Comparison of ENCODE assay signal across 8 cellular contexts in the genomic region with DNA sequence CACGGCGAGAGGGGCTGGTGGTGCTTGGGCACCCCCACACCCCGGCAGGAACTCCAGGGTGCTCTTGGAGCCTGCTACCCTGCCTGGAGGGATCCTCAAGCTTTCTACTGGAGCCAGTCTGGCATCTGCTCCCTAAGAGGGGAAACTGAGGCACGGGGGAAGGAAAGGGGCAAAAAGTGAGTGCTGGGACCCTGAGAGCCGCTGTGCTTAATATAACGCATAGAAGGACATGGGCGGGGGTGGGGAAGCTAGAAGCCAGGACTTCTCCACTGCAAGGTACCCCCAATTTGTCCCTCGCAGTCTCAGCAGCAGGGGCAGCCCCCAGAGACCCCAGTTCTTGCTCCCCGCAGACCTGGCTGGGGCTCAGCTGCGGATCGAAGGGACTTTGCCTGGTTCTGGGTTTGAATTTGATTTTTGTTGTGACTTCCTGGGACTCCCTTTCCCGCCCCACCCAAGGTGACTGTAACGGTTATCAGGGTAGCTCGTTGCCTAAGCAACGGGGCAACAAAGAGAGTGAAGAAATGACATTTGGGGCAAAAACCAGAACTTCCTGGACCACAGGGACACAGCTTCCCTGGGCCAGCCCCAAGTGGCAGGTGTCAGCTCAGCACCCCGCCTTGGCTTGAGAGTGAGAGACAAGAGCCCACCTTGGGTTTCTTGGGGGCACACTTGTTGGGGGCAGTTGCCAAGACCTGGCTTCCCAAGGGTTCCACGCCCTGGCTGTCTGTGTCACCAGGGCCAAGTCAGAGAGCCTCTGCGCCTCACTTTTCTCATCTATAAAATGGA. TPM values are rescaled to one million over a fixed set of nuclear protein-coding genes. Genes with fewer than 3 reads are reported as not detected.
DNase-seq lines count a peak whose midpoint lies in the region; ATAC-seq lines count a peak whose summit lies in the region.

No MANE protein-coding gene starts in this region.

- POLR2A ChIA-PET in activated CD4-positive, alpha-beta T cell treated with anti-CD3 and anti-CD28 coated beads for 36 hours (lab: Charles Lee): interaction anchor here (0.6 to 6.5 kb wide), 10 partner anchors 10 to 395 kb away, joined by 3 to 96 read pairs (median 8); no protein-coding TSS in a partner anchor

- H3K4me1 ChIP-seq in effector memory CD4-positive, alpha-beta T cell (ENCODE audit: control insufficient read depth, insufficient read depth, low read length, poor library complexity, severe bottlenecking): peaks cover 41% of the 10 kb centered on the region
- H3K4me1 ChIP-seq in urinary bladder (ENCODE audit: insufficient read depth): peaks cover 2% of the 10 kb centered on the region

- peaks cover 0 to 2% (median 0%) of the 10 kb centered on the region in 3 donors for H3K9me3 Mint-ChIP-seq in IgD-negative memory B cell
- H3K9me3 Mint-ChIP-seq in activated CD4-positive, alpha-beta T cell treated with anti-CD3 and anti-CD28 coated beads for 36 hours (ENCODE audit: low read depth): no peaks in the 10 kb centered on the region
- H3K9me3 Mint-ChIP-seq in naive B cell: peaks cover 0 to 2% (median 0%) of the 10 kb centered on the region in 7 donors

- H3K27ac Mint-ChIP-seq in IgD-negative memory B cell (peak overlapping the region; percentile 96 to 99 (median 99)), naive B cell (peak overlapping the region; percentile 92 to 99 (median 98))
- peak overlapping the region; percentile 96 for H3K27ac Mint-ChIP-seq in activated CD4-positive, alpha-beta T cell treated with anti-CD3 and anti-CD28 coated beads for 36 hours

- peaks cover 4% of the 10 kb centered on the region for H3K36me3 ChIP-seq in effector memory CD4-positive, alpha-beta T cell (ENCODE audit: control insufficient read depth, insufficient read depth, low read length)
- H3K36me3 ChIP-seq in urinary bladder (ENCODE audit: insufficient read depth): no peaks in the 10 kb centered on the region

- H3K4me3 Mint-ChIP-seq in IgD-negative memory B cell (peak overlapping the region; percentile 90 to 99 (median 96)), naive B cell (peak overlapping the region; percentile 71 to 97 (median 94))
- peak overlapping the region; percentile 92 for H3K4me3 Mint-ChIP-seq in activated CD4-positive, alpha-beta T cell treated with anti-CD3 and anti-CD28 coated beads for 36 hours

- H3K4me1 Mint-ChIP-seq in IgD-negative memory B cell: peaks cover 37 to 44% (median 38%) of the 10 kb centered on the region in 3 donors
- peaks cover 44% of the 10 kb centered on the region for H3K4me1 Mint-ChIP-seq in activated CD4-positive, alpha-beta T cell treated with anti-CD3 and anti-CD28 coated beads for 36 hours
- H3K4me1 Mint-ChIP-seq in naive B cell: peaks cover 42 to 72% (median 71%) of the 10 kb centered on the region in 3 donors

- H3K27me3 Mint-ChIP-seq in IgD-negative memory B cell: peaks cover 2% of the 10 kb centered on the region
- H3K27me3 Mint-ChIP-seq in activated CD4-positive, alpha-beta T cell treated with anti-CD3 and anti-CD28 coated beads for 36 hours: no peaks in the 10 kb centered on the region
- H3K27me3 Mint-ChIP-seq in naive B cell: no peaks in the 10 kb centered on the region

- H3K9me3 ChIP-seq in effector memory CD4-positive, alpha-beta T cell (ENCODE audit: control insufficient read depth, low read length): no peaks in the 10 kb centered on the region

- no peaks in the 10 kb centered on the region for H3K27me3 ChIP-seq in effector memory CD4-positive, alpha-beta T cell (replicated peaks; ENCODE audit: control insufficient read depth, insufficient read depth, low read length, poor library complexity, severe bottlenecking)

- peak overlapping the region; percentile 99 for H3K4me3 ChIP-seq in effector memory CD4-positive, alpha-beta T cell (ENCODE audit: insufficient read depth, low read depth, low read length, poor library complexity, severe bottlenecking)
- peak overlapping the region; percentile 52 for H3K4me3 ChIP-seq in urinary bladder (ENCODE audit: low read depth, low read length)

- DNase-seq in AG08396 (ENCODE audit: low spot score) (peak; percentile 52), naive B cell (peak; percentile 79), HuH-7.5 (ENCODE audit: low spot score) (no peak)
- peak; percentile 87 for DNase-seq in activated CD4-positive, alpha-beta T cell treated with anti-CD3 and anti-CD28 coated beads for 36 hours
- DNase-seq in effector memory CD4-positive, alpha-beta T cell: peak; percentile 72 to 77 (median 75)

- H3K27ac ChIP-seq in effector memory CD4-positive, alpha-beta T cell (ENCODE audit: insufficient read depth, low read length, poor library complexity, severe bottlenecking): peak overlapping the region; percentile 99
- H3K27ac ChIP-seq in urinary bladder (ENCODE audit: low read depth): peak overlapping the region; percentile 30

- 21% methylated on average over 18 of the region's 18 CpGs for WGBS in urinary bladder

- CTCF ChIA-PET in activated CD4-positive, alpha-beta T cell treated with anti-CD3 and anti-CD28 coated beads for 36 hours (lab: Charles Lee): interaction anchor here (0.5 to 4.2 kb wide), 10 partner anchors 9 to 1227 kb away, joined by 3 to 24 read pairs (median 4); no protein-coding TSS in a partner anchor

- intact Hi-C loops in activated CD4-positive, alpha-beta T cell treated with anti-CD3 and anti-CD28 coated beads for 36 hours (cut with DNase I, micrococcal nuclease): loop anchor here (1.0 to 5.0 kb wide), 9 partner anchors 13 to 1590 kb away; partner anchors contain the start of genes DDX39A (in 2 of the 2), JUNB (in 1 of the 2) and RFX1 (in 1 of the 2)

- H3K36me3 Mint-ChIP-seq in IgD-negative memory B cell (peaks cover 1% of the 10 kb centered on the region), naive B cell (no peaks in the 10 kb centered on the region)
- peaks cover 37% of the 10 kb centered on the region for H3K36me3 Mint-ChIP-seq in activated CD4-positive, alpha-beta T cell treated with anti-CD3 and anti-CD28 coated beads for 36 hours (ENCODE audit: low read depth)

- ATAC-seq in activated CD4-positive, alpha-beta T cell treated with anti-CD3 and anti-CD28 coated beads for 36 hours: peak; percentile 30
- ATAC-seq in naive B cell (ENCODE audit: low read depth in 2 of 2) (peak; percentile 64 to 65), GM21360 (IDR thresholded peaks at IDR 0.05; ENCODE audit: unreplicated experiment) (no peak)

RNA-seq across cellular contexts. Expression of gene ADGRE5, which starts 0.6 kb away (rescaled TPM):
- polyA plus RNA-seq in IgD-negative memory B cell (89.3 TPM), naive B cell (ENCODE audit: low read depth in 6 of 6) (10 to 100 TPM; 17.8 to 41.1 (median 31.9) TPM), urinary bladder (46.1 TPM)
- 100 to 1,000 TPM; 207 to 232 TPM for total RNA-seq in activated CD4-positive, alpha-beta T cell treated with anti-CD3 and anti-CD28 coated beads for 36 hours
- 12.5 TPM for total RNA-seq in urinary bladder

RNA-seq across cellular contexts. Expression of gene DDX39A, which starts 37.3 kb away (rescaled TPM):
- polyA plus RNA-seq in IgD-negative memory B cell (169 TPM), naive B cell (ENCODE audit: low read depth in 6 of 6) (100 to 1,000 TPM; 110 to 169 (median 132) TPM), urinary bladder (52.2 TPM)
- 100 to 1,000 TPM; 168 to 185 TPM for total RNA-seq in activated CD4-positive, alpha-beta T cell treated with anti-CD3 and anti-CD28 coated beads for 36 hours
- 24.0 TPM for total RNA-seq in urinary bladder

RNA-seq across cellular contexts. Expression of gene PKN1, which starts 51.2 kb away (rescaled TPM):
- polyA plus RNA-seq in IgD-negative memory B cell: 52.6 TPM
- total RNA-seq in activated CD4-positive, alpha-beta T cell treated with anti-CD3 and anti-CD28 coated beads for 36 hours: 100 to 1,000 TPM; 173 to 176 TPM
- 10 to 100 TPM; 37.1 to 67.9 (median 48.0) TPM for polyA plus RNA-seq in naive B cell (ENCODE audit: low read depth in 6 of 6)
- total RNA-seq in urinary bladder: 39.4 TPM
- 94.5 TPM for polyA plus RNA-seq in urinary bladder
